In genomic region chr6:117919775-117920492, GRCh38 we compare ENCODE assay signal across 1 cellular context.
TF ChIP-seq lines count a peak whose summit lies in the region.

No MANE protein-coding gene starts in this region.

TF ChIP-seq in HEK293, 187 proteins besides CTCF, POLR2A, EP300 and RAD21 (continued from another document and continues in another):
- TF ChIP-seq ELK4 (IDR thresholded peaks at IDR 0.05; ENCODE audit: borderline replicate concordance, low read depth, low read length) (no peak), PBX3 (CRISPR knock-in tag; IDR thresholded peaks at IDR 0.05) (no peak), YY2 (tag by site-specific recombination; IDR thresholded peaks at IDR 0.05) (no peak), ZNF121 (tag by site-specific recombination; IDR thresholded peaks at IDR 0.05) (no peak), ZNF157 (tag by site-specific recombination; IDR thresholded peaks at IDR 0.05) (no peak), ZNF202 (tag by site-specific recombination; IDR thresholded peaks at IDR 0.05; ENCODE audit: borderline replicate concordance) (no peak), ZBTB11 (tag by site-specific recombination; conservative IDR thresholded peaks at IDR 0.05; ENCODE audit: low read depth) (no peak), ZNF48 (tag by site-specific recombination; IDR thresholded peaks at IDR 0.05) (no peak), ZFP37 (tag by site-specific recombination; IDR thresholded peaks at IDR 0.05) (peak; percentile 56; the same call in 1 of the 2 replicates), IKZF3 (tag by site-specific recombination; IDR thresholded peaks at IDR 0.05) (0 out of 2 replicates have a peak, but pooled peaks have one; percentile 8), ZNF626 (tag by site-specific recombination; IDR thresholded peaks at IDR 0.05) (no peak), RBAK (tag by site-specific recombination; IDR thresholded peaks at IDR 0.05) (no peak), ZNF19 (tag by site-specific recombination; IDR thresholded peaks at IDR 0.05; ENCODE audit: low read depth) (no peak), ZFHX2 (tag by site-specific recombination; conservative IDR thresholded peaks at IDR 0.05) (peak; percentile 56), ZNF354C (tag by site-specific recombination; IDR thresholded peaks at IDR 0.05; ENCODE audit: borderline replicate concordance, low read depth) (no peak), ZNF211 (tag by site-specific recombination; IDR thresholded peaks at IDR 0.05; ENCODE audit: low read depth) (no peak), ZNF747 (tag by site-specific recombination; IDR thresholded peaks at IDR 0.05) (no peak), ZNF624 (tag by site-specific recombination; IDR thresholded peaks at IDR 0.05) (no peak), FEZF1 (tag by site-specific recombination; IDR thresholded peaks at IDR 0.05) (0 out of 2 replicates have a peak, but pooled peaks have one; percentile 23), ZEB2 (tag by site-specific recombination; IDR thresholded peaks at IDR 0.05) (0 out of 2 replicates have a peak, but pooled peaks have one; percentile 33), ZBTB26 (tag by site-specific recombination; optimal IDR thresholded peaks at IDR 0.05) (peak; percentile 47), ZNF549 (tag by site-specific recombination; IDR thresholded peaks at IDR 0.05) (no peak), ZNF521 (tag by site-specific recombination; IDR thresholded peaks at IDR 0.05) (no peak), PRDM10 (tag by site-specific recombination; IDR thresholded peaks at IDR 0.05) (peak; percentile 33; the same call in 1 of the 2 replicates), ZBTB48 (tag by site-specific recombination; IDR thresholded peaks at IDR 0.05) (no peak), BCL11B (tag by site-specific recombination; IDR thresholded peaks at IDR 0.05; ENCODE audit: low read depth) (no peak), ZFP41 (tag by site-specific recombination; IDR thresholded peaks at IDR 0.05; ENCODE audit: borderline replicate concordance) (no peak), ZNF768 (tag by site-specific recombination; IDR thresholded peaks at IDR 0.05) (no peak), INSM2 (tag by site-specific recombination; IDR thresholded peaks at IDR 0.05) (no peak), ZBTB20 (tag by site-specific recombination; IDR thresholded peaks at IDR 0.05) (peak; percentile 87), REST (tag by site-specific recombination; IDR thresholded peaks at IDR 0.05) (0 out of 2 replicates have a peak, but pooled peaks have one; percentile 52), ZNF366 (tag by site-specific recombination; conservative IDR thresholded peaks at IDR 0.05) (no peak), ZNF530 (tag by site-specific recombination; IDR thresholded peaks at IDR 0.05; ENCODE audit: low read depth) (no peak), ZNF501 (tag by site-specific recombination; IDR thresholded peaks at IDR 0.05) (0 out of 2 replicates have a peak, but pooled peaks have one; percentile 22), AEBP2 (tag by site-specific recombination; IDR thresholded peaks at IDR 0.05; ENCODE audit: borderline replicate concordance) (no peak), ZNF561 (tag by site-specific recombination; IDR thresholded peaks at IDR 0.05; ENCODE audit: borderline replicate concordance) (no peak), ZNF677 (tag by site-specific recombination; IDR thresholded peaks at IDR 0.05) (no peak), ZSCAN16 (tag by site-specific recombination; IDR thresholded peaks at IDR 0.05) (no peak), SALL2 (tag by site-specific recombination; IDR thresholded peaks at IDR 0.05; ENCODE audit: borderline replicate concordance) (no peak), SP2 (tag by site-specific recombination; IDR thresholded peaks at IDR 0.05) (peak; percentile 28; the same call in 1 of the 2 replicates), ZNF785 (tag by site-specific recombination; IDR thresholded peaks at IDR 0.05) (no peak), SETDB1 (IDR thresholded peaks at IDR 0.05; ENCODE audit: insufficient read length, low read length) (no peak), MYNN (tag by site-specific recombination; IDR thresholded peaks at IDR 0.05; ENCODE audit: borderline replicate concordance) (no peak), ZBTB8A (tag by site-specific recombination; IDR thresholded peaks at IDR 0.05) (0 out of 2 replicates have a peak, but pooled peaks have one; percentile 25), ZNF707 (tag by site-specific recombination; IDR thresholded peaks at IDR 0.05) (no peak), ZNF792 (tag by site-specific recombination; IDR thresholded peaks at IDR 0.05) (no peak), ZNF132 (tag by site-specific recombination; IDR thresholded peaks at IDR 0.05; ENCODE audit: borderline replicate concordance) (no peak), ZNF791 (tag by site-specific recombination; IDR thresholded peaks at IDR 0.05) (no peak), ZXDB (tag by site-specific recombination; IDR thresholded peaks at IDR 0.05) (no peak), ZSCAN23 (tag by site-specific recombination; IDR thresholded peaks at IDR 0.05) (no peak), ZNF138 (tag by site-specific recombination; IDR thresholded peaks at IDR 0.05; ENCODE audit: borderline replicate concordance) (no peak), ZNF664 (tag by site-specific recombination; IDR thresholded peaks at IDR 0.05) (no peak), ZNF658 (tag by site-specific recombination; IDR thresholded peaks at IDR 0.05) (no peak)
